ENCODE assay signal across 8 cellular contexts in genomic region chr4:2416564-2417195, GRCh38. TPM values are rescaled to one million over a fixed set of nuclear protein-coding genes. Genes with fewer than 3 reads are reported as not detected.
DNase-seq lines count a peak whose midpoint lies in the region; ATAC-seq, FAIRE-seq and TF ChIP-seq lines count a peak whose summit lies in the region.

No MANE protein-coding gene starts in this region.

- no peaks in the 10 kb centered on the region for H4K20me1 ChIP-seq in endothelial cell of umbilical vein (replicated peaks; ENCODE audit: control insufficient read depth, extremely low read depth, insufficient read depth, low read length)

- CTCF ChIA-PET in endothelial cell of umbilical vein (lab: Charles Lee) = interaction anchor here (1.5 kb wide), 1 partner anchor 8 kb away, joined by 9 read pairs; no protein-coding TSS in a partner anchor

- H3K4me3 ChIP-seq in endothelial cell of umbilical vein (replicated peaks in 1 of 3; ENCODE audit: insufficient read depth in 1 of 3, low read depth in 1 of 3, low read length in 3 of 3) = peak overlapping the region; percentile 36 to 66 (median 62)

- dilution Hi-C loops in endothelial cell of umbilical vein (cut with MboI; ENCODE audit: extremely low pct_ligation_motif_present, low sequenced_read_pairs) = no loop called here

- H3K9me3 Mint-ChIP-seq in neural crest cell = no peaks in the 10 kb centered on the region

- TF ChIP-seq CTCF in VCaP (conservative IDR thresholded peaks at IDR 0.05) (no peak), endothelial cell of umbilical vein (IDR thresholded peaks at IDR 0.05; ENCODE audit: extremely low read depth in 1 of 2, insufficient read depth in 1 of 2, low read depth in 1 of 2, low read length in 2 of 2) (no peak), neural crest cell (conservative IDR thresholded peaks at IDR 0.05) (no peak)

- peaks cover 32% of the 10 kb centered on the region for H3K79me2 ChIP-seq in endothelial cell of umbilical vein (ENCODE audit: control insufficient read depth, insufficient read depth, low read length)

- H3K27me3 ChIP-seq in endothelial cell of umbilical vein (ENCODE audit: control insufficient read depth in 2 of 2, insufficient read depth in 2 of 2, low read length in 2 of 2) = peaks cover 17 to 21% of the 10 kb centered on the region in 2 experiments

- intact Hi-C loops in endothelial cell of umbilical vein (cut with micrococcal nuclease) = loop anchor here (10.0 kb wide), 1 partner anchor 548 kb away; the partner anchor contains the start of genes GRK4 and NOP14

- H3K4me1 ChIP-seq in ES-I3 (ENCODE audit: insufficient read depth, low read length) (peaks cover 17% of the 10 kb centered on the region), endothelial cell of umbilical vein (ENCODE audit: control insufficient read depth, extremely low read depth, insufficient read depth, low read length) (peaks cover 50% of the 10 kb centered on the region)

- H3K9me3 ChIP-seq in ES-I3 (ENCODE audit: control insufficient read depth, insufficient read depth, low read length) = no peaks in the 10 kb centered on the region
- no peaks in the 10 kb centered on the region for H3K9me3 ChIP-seq in endothelial cell of umbilical vein (replicated peaks; ENCODE audit: control insufficient read depth, insufficient read depth, low read length)

- H2AFZ ChIP-seq in endothelial cell of umbilical vein (ENCODE audit: low read depth, low read length) = peak overlapping the region; percentile 26

- no TSS peak for BruUV-seq in endothelial cell of umbilical vein (replicated peaks; lab: Mats Ljungman, UMichigan)

- H3K27ac Mint-ChIP-seq in neural crest cell (ENCODE audit: unreplicated experiment) = no peak overlapping the region

- POLR2A ChIA-PET in endothelial cell of umbilical vein (lab: Charles Lee) = no interaction called here

- no peaks in the 10 kb centered on the region for H3K36me3 Mint-ChIP-seq in neural crest cell (ENCODE audit: low read depth)

- H3K27ac ChIP-seq in VCaP = peak overlapping the region; percentile 66; the same call in 1 of the 2 replicates
- H3K27ac ChIP-seq in endothelial cell of umbilical vein (ENCODE audit: insufficient read depth, low read depth, low read length) = peak overlapping the region; percentile 42

- FAIRE-seq in endothelial cell of umbilical vein (lab: Jason Lieb, UNC) = peak; percentile 65

- peaks cover 91% of the 10 kb centered on the region for H3K27me3 Mint-ChIP-seq in neural crest cell (ENCODE audit: low read depth)

- no peak for ATAC-seq in GM18517 (IDR thresholded peaks at IDR 0.05; ENCODE audit: unreplicated experiment)
- no peak for ATAC-seq in HG02884 (IDR thresholded peaks at IDR 0.05; ENCODE audit: unreplicated experiment)

- peak overlapping the region; percentile 71; the same call in 1 of the 2 replicates for H3K9ac ChIP-seq in ES-I3 (ENCODE audit: low read depth, low read length)
- H3K9ac ChIP-seq in endothelial cell of umbilical vein (replicated peaks; ENCODE audit: extremely low read depth, insufficient read depth, low read length) = peak overlapping the region; percentile 60

- H3K4me3 Mint-ChIP-seq in neural crest cell = peak overlapping the region; percentile 69

- peaks cover 17% of the 10 kb centered on the region for H3K4me1 Mint-ChIP-seq in neural crest cell

- peak; percentile 41 for DNase-seq in endothelial cell of umbilical vein (ENCODE audit: low read depth, low spot score)
- no peak for DNase-seq in neural crest cell (ENCODE audit: low read depth, low spot score)
- DNase-seq in NCI-H1092 treated with DMSO at 0.1 percent for 48 hours (lab: John Stamatoyannopoulos, UW) = no peak
- no peak for DNase-seq in hippocampal formation (lab: John Stamatoyannopoulos, UW)

- peak overlapping the region; percentile 80 for H3K4me2 ChIP-seq in endothelial cell of umbilical vein (ENCODE audit: insufficient read depth, low read length)

- no peak for TF ChIP-seq POLR2A in endothelial cell of umbilical vein (IDR thresholded peaks at IDR 0.05; ENCODE audit: low read depth, low read length)

- no peaks in the 10 kb centered on the region for H3K36me3 ChIP-seq in ES-I3 (ENCODE audit: insufficient read depth, low read length)
- H3K36me3 ChIP-seq in endothelial cell of umbilical vein (ENCODE audit: control insufficient read depth in 2 of 2, extremely low read depth in 1 of 2, insufficient read depth in 2 of 2, low read length in 2 of 2) = no peaks in the 10 kb centered on the region

- no peaks in the 10 kb centered on the region for H3K9me1 ChIP-seq in endothelial cell of umbilical vein (replicated peaks; ENCODE audit: control insufficient read depth, extremely low read depth, insufficient read depth, low read length)

TF ChIP-seq in endothelial cell of umbilical vein, 7 proteins besides CTCF, POLR2A, EP300 and RAD21:
- no peak for TF ChIP-seq POLR2AphosphoS5 (IDR thresholded peaks at IDR 0.05; ENCODE audit: insufficient read depth, low read depth, low read length)
- TF ChIP-seq, protein P1, sequence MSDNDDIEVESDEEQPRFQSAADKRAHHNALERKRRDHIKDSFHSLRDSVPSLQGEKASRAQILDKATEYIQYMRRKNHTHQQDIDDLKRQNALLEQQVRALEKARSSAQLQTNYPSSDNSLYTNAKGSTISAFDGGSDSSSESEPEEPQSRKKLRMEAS (IDR thresholded peaks at IDR 0.05; ENCODE audit: insufficient read depth, insufficient read length) = no peak
- TF ChIP-seq FOS (IDR thresholded peaks at IDR 0.05; ENCODE audit: borderline replicate concordance, insufficient read depth, low read length) = no peak

RNA-seq across cellular contexts. Expression of gene ZFYVE28, which starts 1.8 kb away (rescaled TPM):
- total RNA-seq in endothelial cell of umbilical vein = 7.1 and 10.8 TPM in 2 replicates
- polyA plus RNA-seq in endothelial cell of umbilical vein = 5.8 and 7.2 TPM in 2 replicates
- polyA plus RNA-seq in endothelial cell of umbilical vein (2011; cell fraction: cytosol; rRNA removed) = 2.9 and 4.4 TPM in 2 replicates
- polyA plus RNA-seq in endothelial cell of umbilical vein (2011; cell fraction: nucleus; rRNA removed) = 19.9 and 20.5 TPM in 2 replicates
- 3.4 and 4.1 TPM in 2 replicates for polyA plus RNA-seq in endothelial cell of umbilical vein (2012)
- polyA minus RNA-seq in endothelial cell of umbilical vein = 13.4 and 19.5 TPM in 2 replicates
- polyA minus RNA-seq in endothelial cell of umbilical vein (2011; cell fraction: cytosol; rRNA and poly(A)+ RNA removed) = 2.8 TPM
- 14.0 and 15.3 TPM in 2 replicates for polyA minus RNA-seq in endothelial cell of umbilical vein (2011; cell fraction: nucleus; rRNA and poly(A)+ RNA removed)
- total RNA-seq in neural crest cell = 1.2 and 1.4 TPM in 2 replicates

RNA-seq across cellular contexts. Expression of gene CFAP99, which starts 2.1 kb away (rescaled TPM):
- total RNA-seq in endothelial cell of umbilical vein (0.12 TPM in 1 of 2 replicates, not detected in the other), neural crest cell (not detected in 2 replicates)
- 0.03 TPM in 1 of 2 replicates, not detected in the other for polyA plus RNA-seq in endothelial cell of umbilical vein
- polyA plus RNA-seq in endothelial cell of umbilical vein (2011; cell fraction: cytosol; rRNA removed) = not detected in 2 replicates
- polyA plus RNA-seq in endothelial cell of umbilical vein (2011; cell fraction: nucleus; rRNA removed) = not detected in 2 replicates
- polyA plus RNA-seq in endothelial cell of umbilical vein (2012) = 0.15 TPM in 1 of 2 replicates, not detected in the other
- polyA minus RNA-seq in endothelial cell of umbilical vein = not detected in 2 replicates
- polyA minus RNA-seq in endothelial cell of umbilical vein (2011; cell fraction: cytosol; rRNA and poly(A)+ RNA removed) = not detected
- polyA minus RNA-seq in endothelial cell of umbilical vein (2011; cell fraction: nucleus; rRNA and poly(A)+ RNA removed) = not detected in 2 replicates

RNA-seq across cellular contexts. Expression of gene RNF4, which starts 52.2 kb away (rescaled TPM):
- 67.5 and 71.4 TPM in 2 replicates for total RNA-seq in endothelial cell of umbilical vein
- polyA plus RNA-seq in endothelial cell of umbilical vein = 56.9 and 64.3 TPM in 2 replicates
- polyA plus RNA-seq in endothelial cell of umbilical vein (2011; cell fraction: cytosol; rRNA removed) = 71.9 and 85.2 TPM in 2 replicates
- polyA plus RNA-seq in endothelial cell of umbilical vein (2011; cell fraction: nucleus; rRNA removed) = 65.4 and 73.0 TPM in 2 replicates
- 45.8 and 52.5 TPM in 2 replicates for polyA plus RNA-seq in endothelial cell of umbilical vein (2012)
- polyA minus RNA-seq in endothelial cell of umbilical vein = 60.7 and 73.2 TPM in 2 replicates
- polyA minus RNA-seq in endothelial cell of umbilical vein (2011; cell fraction: cytosol; rRNA and poly(A)+ RNA removed) = 34.3 TPM
- 49.9 and 57.5 TPM in 2 replicates for polyA minus RNA-seq in endothelial cell of umbilical vein (2011; cell fraction: nucleus; rRNA and poly(A)+ RNA removed)
- total RNA-seq in neural crest cell = 74.2 and 76.4 TPM in 2 replicates
